17 cellular contexts compared by ENCODE assay signal in genomic region chr10:6600224-6600987, GRCh38. TPM values are rescaled to one million over a fixed set of nuclear protein-coding genes. Genes with fewer than 3 reads are reported as not detected.
DNase-seq lines count a peak whose midpoint lies in the region; ATAC-seq and TF ChIP-seq lines count a peak whose summit lies in the region.
"Had no signal": no experiment of that assay in that cellular context is flagged by ENCODE, and none has a peak within 500 bp of the region (broad histone marks: within the 10 kb centered on the region; RNA-seq: fewer than 3 reads in every experiment).

No MANE protein-coding gene starts in this region.

- H3K27me3 Mint-ChIP-seq in activated T-helper 1 cell treated with anti-CD3 and anti-CD28 coated beads, Interleukin-12 subunit alpha, Interleukin-12 subunit beta, Interleukin-2, Interleukin-4 antibody, amounts not matched to agents 30 ng/mL and 10 ng/mL and 1 ng/mL, durations not matched to agents 14 hours and 24 hours and 36 hours (ENCODE audit: insufficient read depth): no peaks in the 10 kb centered on the region

- peaks cover 0 to 11% (median 3%) of the 10 kb centered on the region in 11 experiments; a peak in 6 of 22 replicates for H3K9me3 ChIP-seq in BLaER1 treated with 17β-estradiol and CSF1 and Interleukin-3, amounts not matched to agents 10 nM and 100 nM (replicated peaks in 1 of 11)
- H3K9me3 ChIP-seq in KOPT-K1 (ENCODE audit: insufficient read depth, low read length, poor library complexity, severe bottlenecking): peaks cover 7% of the 10 kb centered on the region
- no peaks in the 10 kb centered on the region for H3K9me3 ChIP-seq in lower lobe of right lung
- H3K9me3 ChIP-seq: body of pancreas, MG63 had no signal

- peak overlapping the region in 2 of 10 experiments; percentile 27; a peak in 2 of 20 replicates for H3K4me3 ChIP-seq in BLaER1 treated with 17β-estradiol and CSF1 and Interleukin-3, amounts not matched to agents 10 nM and 100 nM
- no peak overlapping the region for H3K4me3 ChIP-seq in lower lobe of right lung
- H3K4me3 ChIP-seq: body of pancreas, MG63 had no signal

- peak overlapping the region; percentile 56 for H3K4me3 Mint-ChIP-seq in activated T-helper 1 cell treated with anti-CD3 and anti-CD28 coated beads, Interleukin-12 subunit alpha, Interleukin-12 subunit beta, Interleukin-2, Interleukin-4 antibody, amounts not matched to agents 30 ng/mL and 10 ng/mL and 1 ng/mL, durations not matched to agents 14 hours and 24 hours and 36 hours

- peaks cover 15 to 20% (median 17%) of the 10 kb centered on the region in 10 experiments for H3K4me1 ChIP-seq in BLaER1 treated with 17β-estradiol and CSF1 and Interleukin-3, amounts not matched to agents 10 nM and 100 nM
- no peaks in the 10 kb centered on the region for H3K4me1 ChIP-seq in lower lobe of right lung
- H3K4me1 ChIP-seq: body of pancreas had no signal

- no peak for TF ChIP-seq CTCF in lower lobe of right lung (IDR thresholded peaks at IDR 0.05)

- intact Hi-C loops in activated T-helper 1 cell treated with anti-CD3 and anti-CD28 coated beads, Interleukin-12 subunit alpha, Interleukin-12 subunit beta, Interleukin-2, Interleukin-4 antibody, amounts not matched to agents 30 ng/mL and 10 ng/mL and 1 ng/mL, durations not matched to agents 14 hours and 24 hours and 36 hours (cut with micrococcal nuclease): loop anchor here (1.0 to 5.0 kb wide), 4 partner anchors 8 to 817 kb away; partner anchors contain the start of gene PRKCQ
- intact Hi-C loops in lower lobe of right lung (cut with DNase I): no loop called here

- DNase-seq in activated T-helper 1 cell treated with anti-CD3 and anti-CD28 coated beads, Interleukin-12 subunit alpha, Interleukin-12 subunit beta, Interleukin-2, Interleukin-4 antibody, amounts not matched to agents 30 ng/mL and 10 ng/mL and 1 ng/mL, durations not matched to agents 14 hours and 24 hours and 36 hours (ENCODE audit: low spot score): no peak
- DNase-seq in lower lobe of right lung (no peak), SW 1271 (lab: John Stamatoyannopoulos, UW) (no peak)
- DNase-seq in activated effector memory CD4-positive, alpha-beta T cell treated with anti-CD3 and anti-CD28 coated beads, Interleukin-2, amount 50 U/mL, for 16 hours: no peak
- DNase-seq: activated gamma-delta T cell, body of pancreas, Calu3, left ventricle myocardium superior, MG63, NCI-H187 treated with DMSO at 0.1 percent for 48 hours, SIG-M5, T1000 had no signal

- no peaks in the 10 kb centered on the region for H3K36me3 ChIP-seq in BLaER1 treated with 17β-estradiol and CSF1 and Interleukin-3, amounts not matched to agents 10 nM and 100 nM
- H3K36me3 ChIP-seq in KOPT-K1 (ENCODE audit: insufficient read depth, low read length) (no peaks in the 10 kb centered on the region), lower lobe of right lung (no peaks in the 10 kb centered on the region)
- H3K36me3 ChIP-seq: MG63 had no signal

- H3K27ac Mint-ChIP-seq in activated T-helper 1 cell treated with anti-CD3 and anti-CD28 coated beads, Interleukin-12 subunit alpha, Interleukin-12 subunit beta, Interleukin-2, Interleukin-4 antibody, amounts not matched to agents 30 ng/mL and 10 ng/mL and 1 ng/mL, durations not matched to agents 14 hours and 24 hours and 36 hours: peak overlapping the region; percentile 91

- H3K27ac ChIP-seq in BLaER1 treated with 17β-estradiol and CSF1 and Interleukin-3, amounts not matched to agents 10 nM and 100 nM: peak overlapping the region in 8 of 11 experiments; percentile 24 to 59 (median 46); a peak in 13 of 22 replicates
- peak overlapping the region; percentile 35 for H3K27ac ChIP-seq in KOPT-K1 (ENCODE audit: low read depth, low read length, poor library complexity, severe bottlenecking)
- H3K27ac ChIP-seq in lower lobe of right lung: no peak overlapping the region
- H3K27ac ChIP-seq: body of pancreas had no signal

- peak overlapping the region; percentile 51 to 91 (median 83) for H3K4me2 ChIP-seq in BLaER1 treated with 17β-estradiol and CSF1 and Interleukin-3, amounts not matched to agents 10 nM and 100 nM

- ATAC-seq in lower lobe of right lung (peak; percentile 29 to 53), GM19452 (IDR thresholded peaks at IDR 0.05; ENCODE audit: unreplicated experiment) (no peak)
- ATAC-seq: body of pancreas, left ventricle myocardium superior, sciatic nerve had no signal

- H4K20me1 ChIP-seq in BLaER1 treated with 17β-estradiol and CSF1 and Interleukin-3, amounts not matched to agents 10 nM and 100 nM: no peaks in the 10 kb centered on the region

- peaks cover 10% of the 10 kb centered on the region for H3K9me3 Mint-ChIP-seq in activated T-helper 1 cell treated with anti-CD3 and anti-CD28 coated beads, Interleukin-12 subunit alpha, Interleukin-12 subunit beta, Interleukin-2, Interleukin-4 antibody, amounts not matched to agents 30 ng/mL and 10 ng/mL and 1 ng/mL, durations not matched to agents 14 hours and 24 hours and 36 hours

- H3K4me1 Mint-ChIP-seq in activated T-helper 1 cell treated with anti-CD3 and anti-CD28 coated beads, Interleukin-12 subunit alpha, Interleukin-12 subunit beta, Interleukin-2, Interleukin-4 antibody, amounts not matched to agents 30 ng/mL and 10 ng/mL and 1 ng/mL, durations not matched to agents 14 hours and 24 hours and 36 hours (ENCODE audit: low read depth): peaks cover 96% of the 10 kb centered on the region

- no peaks in the 10 kb centered on the region for H3K27me3 ChIP-seq in BLaER1 treated with 17β-estradiol and CSF1 and Interleukin-3, amounts not matched to agents 10 nM and 100 nM
- no peaks in the 10 kb centered on the region for H3K27me3 ChIP-seq in lower lobe of right lung (ENCODE audit: low read depth)
- H3K27me3 ChIP-seq: body of pancreas had no signal

- peaks cover 47% of the 10 kb centered on the region for H3K36me3 Mint-ChIP-seq in activated T-helper 1 cell treated with anti-CD3 and anti-CD28 coated beads, Interleukin-12 subunit alpha, Interleukin-12 subunit beta, Interleukin-2, Interleukin-4 antibody, amounts not matched to agents 30 ng/mL and 10 ng/mL and 1 ng/mL, durations not matched to agents 14 hours and 24 hours and 36 hours (ENCODE audit: low read depth)

- H3K9ac ChIP-seq in BLaER1 treated with 17β-estradiol and CSF1 and Interleukin-3, amounts not matched to agents 10 nM and 100 nM: 0 out of 22 replicates have a peak overlapping the region, but pooled peaks of 1 of the 11 experiments have one; percentile 6

RNA-seq across cellular contexts. Expression of gene PRKCQ, which starts 20.3 kb away (rescaled TPM):
- 45.9 and 50.4 TPM in 2 replicates for total RNA-seq in activated T-helper 1 cell treated with anti-CD3 and anti-CD28 coated beads, Interleukin-12 subunit alpha, Interleukin-12 subunit beta, Interleukin-2, Interleukin-4 antibody, amounts not matched to agents 30 ng/mL and 10 ng/mL and 1 ng/mL, durations not matched to agents 14 hours and 24 hours and 36 hours
- total RNA-seq in lower lobe of right lung: 8.1 TPM
- total RNA-seq: osteoblast had no signal
